In genomic region chr3:105823149-105823866, GRCh38 we compare ENCODE assay signal across 8 cellular contexts. TPM values are rescaled to one million over a fixed set of nuclear protein-coding genes. Genes with fewer than 3 reads are reported as not detected.
DNase-seq lines count a peak whose midpoint lies in the region; ATAC-seq and TF ChIP-seq lines count a peak whose summit lies in the region.

No MANE protein-coding gene starts in this region.

- H3K27me3 Mint-ChIP-seq in activated T-helper 2 cell treated with anti-CD3 and anti-CD28 coated beads, Interferon-gamma antibody, Interleukin-2, Interleukin-4, amounts not matched to agents 10 μg/mL and 5 μg/mL and 100 μg/mL, durations not matched to agents 14 hours and 24 hours and 36 hours (ENCODE audit: low read depth), result no peaks in the 10 kb centered on the region
- H3K27me3 Mint-ChIP-seq in CD14-positive monocyte (ENCODE audit: low read depth in 3 of 3), result no peaks in the 10 kb centered on the region

- H3K27me3 ChIP-seq in heart right ventricle, result no peaks in the 10 kb centered on the region

- H3K4me1 ChIP-seq in heart right ventricle, result peaks cover 3 to 80% (median 65%) of the 10 kb centered on the region in 9 donors

- H3K4me3 Mint-ChIP-seq in activated T-helper 2 cell treated with anti-CD3 and anti-CD28 coated beads, Interferon-gamma antibody, Interleukin-2, Interleukin-4, amounts not matched to agents 10 μg/mL and 5 μg/mL and 100 μg/mL, durations not matched to agents 14 hours and 24 hours and 36 hours (ENCODE audit: low read depth), result peak overlapping the region; percentile 40
- H3K4me3 Mint-ChIP-seq in CD14-positive monocyte, result no peak overlapping the region

- TF ChIP-seq CTCF in heart right ventricle (IDR thresholded peaks at IDR 0.05) (no peak), CD14-positive monocyte (IDR thresholded peaks at IDR 0.05) (no peak)

- peaks cover 0 to 27% (median 0%) of the 10 kb centered on the region in 9 donors for H3K36me3 ChIP-seq in heart right ventricle

- peak overlapping the region; percentile 56 to 80 (median 76) for H3K27ac ChIP-seq in heart right ventricle

- H3K9me3 Mint-ChIP-seq in activated T-helper 2 cell treated with anti-CD3 and anti-CD28 coated beads, Interferon-gamma antibody, Interleukin-2, Interleukin-4, amounts not matched to agents 10 μg/mL and 5 μg/mL and 100 μg/mL, durations not matched to agents 14 hours and 24 hours and 36 hours, result no peaks in the 10 kb centered on the region
- peaks cover 0 to 2% (median 0%) of the 10 kb centered on the region in 7 donors for H3K9me3 Mint-ChIP-seq in CD14-positive monocyte

- 47 to 51% methylated on average over 4 of the region's 4 CpGs for WGBS in heart right ventricle, 2 donors

- H3K4me3 ChIP-seq in heart right ventricle, result no peak overlapping the region

- H3K4me1 Mint-ChIP-seq in activated T-helper 2 cell treated with anti-CD3 and anti-CD28 coated beads, Interferon-gamma antibody, Interleukin-2, Interleukin-4, amounts not matched to agents 10 μg/mL and 5 μg/mL and 100 μg/mL, durations not matched to agents 14 hours and 24 hours and 36 hours (ENCODE audit: low read depth), result peaks cover 57% of the 10 kb centered on the region
- peaks cover 7% of the 10 kb centered on the region for H3K4me1 Mint-ChIP-seq in CD14-positive monocyte

- DNase-seq in HPDE6-E6E7 (ENCODE audit: extremely low spot score) (peak; percentile 67), heart right ventricle (no peak), CD14-positive monocyte (ENCODE audit: low spot score) (no peak), HUDEP-2 (lab: John Stamatoyannopoulos, UW; ENCODE audit: unreplicated experiment in 76 of 76) (no peak), posterior vena cava (ENCODE audit: low spot score) (no peak)
- DNase-seq in activated T-helper 2 cell treated with anti-CD3 and anti-CD28 coated beads, Interferon-gamma antibody, Interleukin-2, Interleukin-4, amounts not matched to agents 10 μg/mL and 5 μg/mL and 100 μg/mL, durations not matched to agents 14 hours and 24 hours and 36 hours (ENCODE audit: low spot score), result no peak
- no peak for DNase-seq in stimulated activated naive CD8-positive, alpha-beta T cell treated with anti-CD3 and anti-CD28 coated beads, Interleukin-15, Interleukin-2, amounts not matched to agents 100 U/mL and 50 U/mL, for 24 hours
- DNase-seq in NK-92 treated with Interleukin-12 subunit alpha and Interleukin-12 subunit beta, amount 100 ng/mL, for 24 hours (lab: John Stamatoyannopoulos, UW), result no peak

- intact Hi-C loops in activated T-helper 2 cell treated with anti-CD3 and anti-CD28 coated beads, Interferon-gamma antibody, Interleukin-2, Interleukin-4, amounts not matched to agents 10 μg/mL and 5 μg/mL and 100 μg/mL, durations not matched to agents 14 hours and 24 hours and 36 hours (cut with micrococcal nuclease), result loop anchor here (1.0 kb wide), 2 partner anchors 17 to 71 kb away; no protein-coding TSS in a partner anchor
- intact Hi-C loops in heart right ventricle (cut with DNase I), result loop anchor here in 1 of 10 donors (5.0 kb wide), 1 partner anchor 44 kb away; the partner anchor contains the start of gene CBLB
- intact Hi-C loops in CD14-positive monocyte (cut with micrococcal nuclease), result no loop called here
- intact Hi-C loops in posterior vena cava (cut with DNase I), result no loop called here

- peak overlapping the region; percentile 95 for H3K27ac Mint-ChIP-seq in activated T-helper 2 cell treated with anti-CD3 and anti-CD28 coated beads, Interferon-gamma antibody, Interleukin-2, Interleukin-4, amounts not matched to agents 10 μg/mL and 5 μg/mL and 100 μg/mL, durations not matched to agents 14 hours and 24 hours and 36 hours
- H3K27ac Mint-ChIP-seq in CD14-positive monocyte, result no peak overlapping the region

- no peaks in the 10 kb centered on the region for H3K9me3 ChIP-seq in heart right ventricle

- peak in 7 of 8 donors; percentile 31 to 77 (median 43) for ATAC-seq in heart right ventricle
- ATAC-seq in stimulated activated naive CD8-positive, alpha-beta T cell treated with anti-CD3 and anti-CD28 coated beads, Interleukin-15, Interleukin-2, amounts not matched to agents 100 U/mL and 50 U/mL, for 24 hours, result peak; percentile 76

- H3K36me3 Mint-ChIP-seq in activated T-helper 2 cell treated with anti-CD3 and anti-CD28 coated beads, Interferon-gamma antibody, Interleukin-2, Interleukin-4, amounts not matched to agents 10 μg/mL and 5 μg/mL and 100 μg/mL, durations not matched to agents 14 hours and 24 hours and 36 hours (ENCODE audit: low read depth), result peaks cover 79% of the 10 kb centered on the region
- H3K36me3 Mint-ChIP-seq in CD14-positive monocyte, result peaks cover 5 to 14% of the 10 kb centered on the region in 2 donors

RNA-seq across cellular contexts. Expression of gene CBLB, which starts 45.5 kb away (rescaled TPM):
- total RNA-seq in activated T-helper 2 cell treated with anti-CD3 and anti-CD28 coated beads, Interferon-gamma antibody, Interleukin-2, Interleukin-4, amounts not matched to agents 10 μg/mL and 5 μg/mL and 100 μg/mL, durations not matched to agents 14 hours and 24 hours and 36 hours, result 146 and 152 TPM in 2 replicates
- total RNA-seq in heart right ventricle, result 10 to 100 TPM; 31.2 to 72.7 (median 46.0) TPM
- 10 to 100 TPM; 14.2 to 61.7 TPM for polyA plus RNA-seq in heart right ventricle
- 1 to 10 TPM; 1.6 to 3.6 TPM for polyA plus RNA-seq in CD14-positive monocyte
- 100 to 1,000 TPM; 112 to 141 TPM for total RNA-seq in posterior vena cava
